8 cellular contexts compared by ENCODE assay signal in the genomic region with DNA sequence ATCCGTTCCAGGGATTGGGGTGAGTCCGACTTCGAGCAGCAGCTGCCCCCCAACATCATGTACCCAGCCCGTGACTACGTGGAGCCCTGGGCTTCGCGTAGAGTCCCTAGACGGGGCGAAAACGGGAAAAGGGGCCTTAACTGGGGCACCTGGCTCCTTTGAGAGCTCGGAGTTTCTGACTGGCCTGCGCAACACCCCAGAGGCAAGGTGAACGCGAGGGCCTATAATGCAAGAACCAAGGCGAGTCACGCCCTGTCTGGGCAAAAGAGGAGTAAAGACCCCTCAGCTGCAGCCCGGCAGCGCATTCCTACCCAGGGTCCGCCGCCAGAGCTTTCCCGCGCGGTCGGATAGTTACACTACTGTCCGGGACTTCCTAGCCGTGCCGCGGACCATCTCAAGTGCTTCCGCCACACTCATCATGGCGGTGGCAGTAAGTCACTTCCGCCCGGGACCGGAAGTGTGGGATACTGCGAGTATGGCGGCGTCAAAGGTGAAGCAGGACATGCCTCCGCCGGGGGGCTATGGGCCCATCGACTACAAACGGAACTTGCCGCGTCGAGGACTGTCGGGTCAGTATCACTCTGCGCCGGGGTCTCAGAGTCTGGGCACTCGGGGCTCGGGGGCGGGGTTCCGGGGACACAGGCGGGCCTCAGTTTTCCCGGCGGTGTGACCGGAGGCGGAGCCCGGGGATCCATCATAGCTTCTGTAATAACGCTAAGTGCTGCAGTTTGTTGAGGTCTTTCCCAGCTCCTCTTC. TPM values are rescaled to one million over a fixed set of nuclear protein-coding genes. Genes with fewer than 3 reads are reported as not detected.
DNase-seq lines count a peak whose midpoint lies in the region; ATAC-seq and TF ChIP-seq lines count a peak whose summit lies in the region.

A gene (plus strand): TSS at position 462 of the 756 bp plus-strand sequence. CDS start 14 bp downstream, at position 476.

- no peaks in the 10 kb centered on the region for H3K27me3 ChIP-seq in liver (ENCODE audit: control insufficient read depth in 4 of 4, insufficient read depth in 4 of 4, low read length in 3 of 4)

- H3K4me3 ChIP-seq in liver (ENCODE audit: low read depth in 1 of 3, low read length in 3 of 3) = peak within 1 kb of the TSS; percentile 56 to 98 (median 92)

- H3K9me3 ChIP-seq in liver (ENCODE audit: control insufficient read depth in 4 of 4, low read length in 3 of 4) = no peaks in the 10 kb centered on the region

- WGBS in liver = 4% methylated on average over 57 of the region's 57 CpGs

- H3K27ac ChIP-seq in C4-2B (peak within 1 kb of the TSS; percentile 85), liver (ENCODE audit: low read depth in 1 of 2, low read length in 2 of 2) (peak within 1 kb of the TSS; percentile 81 to 84)

- no peak for TF ChIP-seq RAD21 in liver (IDR thresholded peaks at IDR 0.05)

- peaks cover 0 to 4% (median 0%) of the 10 kb centered on the region in 4 donors for H3K36me3 ChIP-seq in liver (ENCODE audit: control insufficient read depth in 4 of 4, insufficient read depth in 3 of 4, low read depth in 1 of 4, low read length in 3 of 4)

- peak; percentile 88 for DNase-seq in NCI-H774 (lab: John Stamatoyannopoulos, UW)
- peak; percentile 88 to 92 for DNase-seq in activated CD4-positive, alpha-beta T cell treated with anti-CD3 and anti-CD28 coated beads, Interleukin-2, amount 50 U/mL, for 4 hours
- peak; percentile 86 to 93 for DNase-seq in dermis microvascular lymphatic vessel endothelial cell (ENCODE audit: low read depth in 2 of 2)
- peak; percentile 92 for DNase-seq in stimulated activated CD4-positive, alpha-beta T cell treated with anti-CD3 and anti-CD28 coated beads, Interleukin-4, amount 100 ng/mL, for 1 hour

- TF ChIP-seq CTCF in C4-2B (conservative IDR thresholded peaks at IDR 0.05) = no peak
- peak; percentile 7 for TF ChIP-seq CTCF in liver (IDR thresholded peaks at IDR 0.05; ENCODE audit: low read depth, low read length, missing input control)

- peak within 1 kb of the TSS; percentile 78 to 91 for H3K9ac ChIP-seq in liver (ENCODE audit: low read depth in 1 of 2, low read length in 2 of 2)

- ATAC-seq in GM19397 (IDR thresholded peaks at IDR 0.05; ENCODE audit: unreplicated experiment) (peak; percentile 87), HG03571 (IDR thresholded peaks at IDR 0.05; ENCODE audit: unreplicated experiment) (peak; percentile 82)

- H3K4me1 ChIP-seq in liver (ENCODE audit: control insufficient read depth in 4 of 4, insufficient read depth in 4 of 4, low read length in 3 of 4) = peaks cover 6 to 17% (median 11%) of the 10 kb centered on the region in 4 donors

TF ChIP-seq in liver, 16 proteins besides CTCF, POLR2A, EP300 and RAD21:
- TF ChIP-seq FOXA2 (IDR thresholded peaks at IDR 0.05) (no peak), HNF4G (IDR thresholded peaks at IDR 0.05) (no peak), GABPA (IDR thresholded peaks at IDR 0.05 in 1 of 2, conservative IDR thresholded peaks at IDR 0.05 in 1 of 2) (peak; percentile 94 to 96), TAF1 (conservative IDR thresholded peaks at IDR 0.05) (peak; percentile 80), RXRA (IDR thresholded peaks at IDR 0.05) (peak in 1 of 2 donors; percentile 12), YY1 (IDR thresholded peaks at IDR 0.05) (peak; percentile 100), JUND (IDR thresholded peaks at IDR 0.05) (no peak), SP1 (IDR thresholded peaks at IDR 0.05) (no peak), EGR1 (IDR thresholded peaks at IDR 0.05; ENCODE audit: low read depth in 2 of 2) (peak; percentile 26 to 52), NR2F2 (IDR thresholded peaks at IDR 0.05) (peak; percentile 45)
- TF ChIP-seq, protein P1, sequence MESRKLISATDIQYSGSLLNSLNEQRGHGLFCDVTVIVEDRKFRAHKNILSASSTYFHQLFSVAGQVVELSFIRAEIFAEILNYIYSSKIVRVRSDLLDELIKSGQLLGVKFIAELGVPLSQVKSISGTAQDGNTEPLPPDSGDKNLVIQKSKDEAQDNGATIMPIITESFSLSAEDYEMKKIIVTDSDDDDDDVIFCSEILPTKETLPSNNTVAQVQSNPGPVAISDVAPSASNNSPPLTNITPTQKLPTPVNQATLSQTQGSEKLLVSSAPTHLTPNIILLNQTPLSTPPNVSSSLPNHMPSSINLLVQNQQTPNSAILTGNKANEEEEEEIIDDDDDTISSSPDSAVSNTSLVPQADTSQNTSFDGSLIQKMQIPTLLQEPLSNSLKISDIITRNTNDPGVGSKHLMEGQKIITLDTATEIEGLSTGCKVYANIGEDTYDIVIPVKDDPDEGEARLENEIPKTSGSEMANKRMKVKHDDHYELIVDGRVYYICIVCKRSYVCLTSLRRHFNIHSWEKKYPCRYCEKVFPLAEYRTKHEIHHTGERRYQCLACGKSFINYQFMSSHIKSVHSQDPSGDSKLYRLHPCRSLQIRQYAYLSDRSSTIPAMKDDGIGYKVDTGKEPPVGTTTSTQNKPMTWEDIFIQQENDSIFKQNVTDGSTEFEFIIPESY (IDR thresholded peaks at IDR 0.05) = peak; percentile 33
- TF ChIP-seq, protein P2, sequence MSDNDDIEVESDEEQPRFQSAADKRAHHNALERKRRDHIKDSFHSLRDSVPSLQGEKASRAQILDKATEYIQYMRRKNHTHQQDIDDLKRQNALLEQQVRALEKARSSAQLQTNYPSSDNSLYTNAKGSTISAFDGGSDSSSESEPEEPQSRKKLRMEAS (IDR thresholded peaks at IDR 0.05) = peak; percentile 55
- TF ChIP-seq, protein P3, sequence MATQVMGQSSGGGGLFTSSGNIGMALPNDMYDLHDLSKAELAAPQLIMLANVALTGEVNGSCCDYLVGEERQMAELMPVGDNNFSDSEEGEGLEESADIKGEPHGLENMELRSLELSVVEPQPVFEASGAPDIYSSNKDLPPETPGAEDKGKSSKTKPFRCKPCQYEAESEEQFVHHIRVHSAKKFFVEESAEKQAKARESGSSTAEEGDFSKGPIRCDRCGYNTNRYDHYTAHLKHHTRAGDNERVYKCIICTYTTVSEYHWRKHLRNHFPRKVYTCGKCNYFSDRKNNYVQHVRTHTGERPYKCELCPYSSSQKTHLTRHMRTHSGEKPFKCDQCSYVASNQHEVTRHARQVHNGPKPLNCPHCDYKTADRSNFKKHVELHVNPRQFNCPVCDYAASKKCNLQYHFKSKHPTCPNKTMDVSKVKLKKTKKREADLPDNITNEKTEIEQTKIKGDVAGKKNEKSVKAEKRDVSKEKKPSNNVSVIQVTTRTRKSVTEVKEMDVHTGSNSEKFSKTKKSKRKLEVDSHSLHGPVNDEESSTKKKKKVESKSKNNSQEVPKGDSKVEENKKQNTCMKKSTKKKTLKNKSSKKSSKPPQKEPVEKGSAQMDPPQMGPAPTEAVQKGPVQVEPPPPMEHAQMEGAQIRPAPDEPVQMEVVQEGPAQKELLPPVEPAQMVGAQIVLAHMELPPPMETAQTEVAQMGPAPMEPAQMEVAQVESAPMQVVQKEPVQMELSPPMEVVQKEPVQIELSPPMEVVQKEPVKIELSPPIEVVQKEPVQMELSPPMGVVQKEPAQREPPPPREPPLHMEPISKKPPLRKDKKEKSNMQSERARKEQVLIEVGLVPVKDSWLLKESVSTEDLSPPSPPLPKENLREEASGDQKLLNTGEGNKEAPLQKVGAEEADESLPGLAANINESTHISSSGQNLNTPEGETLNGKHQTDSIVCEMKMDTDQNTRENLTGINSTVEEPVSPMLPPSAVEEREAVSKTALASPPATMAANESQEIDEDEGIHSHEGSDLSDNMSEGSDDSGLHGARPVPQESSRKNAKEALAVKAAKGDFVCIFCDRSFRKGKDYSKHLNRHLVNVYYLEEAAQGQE (IDR thresholded peaks at IDR 0.05) = peak; percentile 43
- TF ChIP-seq, protein P4, sequence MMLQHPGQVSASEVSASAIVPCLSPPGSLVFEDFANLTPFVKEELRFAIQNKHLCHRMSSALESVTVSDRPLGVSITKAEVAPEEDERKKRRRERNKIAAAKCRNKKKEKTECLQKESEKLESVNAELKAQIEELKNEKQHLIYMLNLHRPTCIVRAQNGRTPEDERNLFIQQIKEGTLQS (IDR thresholded peaks at IDR 0.05) = no peak

RNA-seq across cellular contexts. Expression of the gene that starts here (rescaled TPM):
- 221 and 250 TPM in 2 replicates for total RNA-seq in dermis microvascular lymphatic vessel endothelial cell
- total RNA-seq in liver = 10 to 100 TPM; 45.3 to 80.6 TPM
- polyA plus RNA-seq in liver = 100 to 1,000 TPM; 180 to 239 TPM

Comparison
In these comparisons a context has a peak if more than half of its experiments do, and no peak if none do; other contexts are left out.
1. Peak in every context shown above with its lines: DNase-seq, ATAC-seq, H3K4me3 ChIP-seq and H3K27ac ChIP-seq.